21 cellular contexts compared by ENCODE assay signal in the genomic region with DNA sequence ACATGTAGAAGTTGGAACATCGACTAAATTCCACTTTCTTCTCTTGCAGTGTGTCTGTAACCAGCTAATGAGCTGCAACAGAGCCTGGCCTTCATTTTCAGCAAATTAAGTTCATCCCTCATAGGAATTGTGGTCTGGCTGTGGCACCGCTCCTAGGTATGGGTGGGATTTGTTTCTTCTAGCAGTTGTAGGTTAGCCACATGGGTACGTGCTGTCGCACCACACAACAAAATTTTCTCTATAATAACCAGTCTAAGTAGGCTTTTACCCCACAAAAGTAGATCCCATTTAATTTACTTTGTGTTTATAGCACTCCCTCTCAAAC. TPM values are rescaled to one million over a fixed set of nuclear protein-coding genes. Genes with fewer than 3 reads are reported as not detected.
DNase-seq lines count a peak whose midpoint lies in the region; ATAC-seq and TF ChIP-seq lines count a peak whose summit lies in the region.
"Had no signal": no experiment of that assay in that cellular context is flagged by ENCODE, and none has a peak within 500 bp of the region (broad histone marks: within the 10 kb centered on the region; RNA-seq: fewer than 3 reads in every experiment).

No MANE protein-coding gene starts in this region.

- H3K9me3 ChIP-seq in IMR-90 (ENCODE audit: control insufficient read depth, insufficient read depth, low read length), result no peaks in the 10 kb centered on the region
- H3K9me3 ChIP-seq in muscle layer of colon (ENCODE audit: low read length), result no peaks in the 10 kb centered on the region
- H3K9me3 ChIP-seq in stomach smooth muscle (ENCODE audit: control insufficient read depth in 2 of 2, low read length in 2 of 2), result no peaks in the 10 kb centered on the region
- H3K9me3 ChIP-seq in adrenal gland (replicated peaks in 1 of 3), result no peaks in the 10 kb centered on the region

- H3K27me3 ChIP-seq in IMR-90 (ENCODE audit: control insufficient read depth, insufficient read depth, low read length) (peaks cover 2% of the 10 kb centered on the region), muscle layer of colon (ENCODE audit: control insufficient read depth in 1 of 2, insufficient read depth in 2 of 2, low read length in 2 of 2) (no peaks in the 10 kb centered on the region), stomach smooth muscle (ENCODE audit: control insufficient read depth in 1 of 2, insufficient read depth in 2 of 2, low read length in 2 of 2) (no peaks in the 10 kb centered on the region), adrenal gland (no peaks in the 10 kb centered on the region)
- H3K27me3 ChIP-seq: cardiac muscle cell had no signal

- H2AK5ac ChIP-seq in IMR-90 (ENCODE audit: low read depth, low read length), result no peak overlapping the region

- no peaks in the 10 kb centered on the region for H3K79me1 ChIP-seq in IMR-90 (ENCODE audit: low read depth in 1 of 2, low read length in 2 of 2)

- peak overlapping the region; percentile 76 for H2AFZ ChIP-seq in IMR-90 (replicated peaks; ENCODE audit: low read length, poor library complexity)

- H3K9ac ChIP-seq in IMR-90 (ENCODE audit: low read depth, low read length) (peak overlapping the region; percentile 52), muscle layer of colon (ENCODE audit: low read length) (no peak overlapping the region), stomach smooth muscle (ENCODE audit: low read length in 2 of 2) (peak overlapping the region in 1 of 2 donors; percentile 36)

- H4K5ac ChIP-seq in IMR-90 (ENCODE audit: low read depth, low read length), result peak overlapping the region; percentile 87

- peak overlapping the region; percentile 12 to 95; a peak in 3 of 4 replicates for H4K8ac ChIP-seq in IMR-90 (ENCODE audit: low read depth in 2 of 2, low read length in 2 of 2)

- TF ChIP-seq RAD21 in IMR-90 (IDR thresholded peaks at IDR 0.05; ENCODE audit: low read length), result no peak

- peak overlapping the region; percentile 15; the same call in 1 of the 2 replicates for H3K4me3 ChIP-seq in IMR-90 (ENCODE audit: insufficient read depth, low read depth, low read length)
- no peak overlapping the region for H3K4me3 ChIP-seq in coronary artery
- no peak overlapping the region for H3K4me3 ChIP-seq in muscle layer of colon (ENCODE audit: low read depth in 1 of 2, low read length in 2 of 2)
- peak overlapping the region in 1 of 2 donors; percentile 52 for H3K4me3 ChIP-seq in stomach smooth muscle (ENCODE audit: low read length in 2 of 2)
- no peak overlapping the region for H3K4me3 ChIP-seq in adrenal gland
- H3K4me3 ChIP-seq: cardiac muscle cell had no signal

- ATAC-seq in IMR-90 (ENCODE audit: low read depth), result no peak
- ATAC-seq in GM19463 (IDR thresholded peaks at IDR 0.05; ENCODE audit: unreplicated experiment), result no peak
- no peak for ATAC-seq in GM21360 (IDR thresholded peaks at IDR 0.05; ENCODE audit: unreplicated experiment)
- ATAC-seq: activated CD8-positive, alpha-beta T cell treated with anti-CD3 and anti-CD28 coated beads, Interleukin-2, amount 10 ng/mL, durations not matched to agents 7 days and 5 days; activated naive CD4-positive, alpha-beta T cell treated with anti-CD3 and anti-CD28 coated beads, Interleukin-2, amount 50 U/mL, for 72 hours; activated T-cell treated with anti-CD3 and anti-CD28 coated beads, Interleukin-2, amount 50 U/mL, for 4 hours; stimulated activated naive CD8-positive, alpha-beta T cell treated with anti-CD3 and anti-CD28 coated beads, Interleukin-15, amount 100 ng/mL, for 72 hours; WTC11 had no signal

- POLR2A ChIA-PET in IMR-90 (lab: Charles Lee; ENCODE audit: unreplicated experiment), result interaction anchor here (0.6 kb wide), 2 partner anchors 15 to 212 kb away, joined by 3 read pairs; no protein-coding TSS in a partner anchor

- H2AK9ac ChIP-seq in IMR-90 (replicated peaks; ENCODE audit: low read depth, low read length, poor library complexity), result peak overlapping the region; percentile 80

- H3K4ac ChIP-seq in IMR-90 (ENCODE audit: low read depth, low read length), result peak overlapping the region; percentile 94

- H3K4me1 ChIP-seq in IMR-90 (ENCODE audit: control insufficient read depth, insufficient read depth, low read length), result peaks cover 17% of the 10 kb centered on the region
- peaks cover 19% of the 10 kb centered on the region for H3K4me1 ChIP-seq in muscle layer of colon (ENCODE audit: insufficient read depth, low read length)
- H3K4me1 ChIP-seq in stomach smooth muscle (ENCODE audit: control insufficient read depth, insufficient read depth, low read length), result peaks cover 3% of the 10 kb centered on the region
- no peaks in the 10 kb centered on the region for H3K4me1 ChIP-seq in adrenal gland (replicated peaks in 1 of 2)

- peak overlapping the region; percentile 83 for H3K18ac ChIP-seq in IMR-90 (ENCODE audit: low read depth, low read length)

- H2BK120ac ChIP-seq in IMR-90 (ENCODE audit: low read depth, low read length), result peak overlapping the region; percentile 97

- WGBS in IMR-90 (ENCODE audit: extremely low coverage in 2 of 2, insufficient read length in 1 of 2), 2 experiments, result no CpG with 5 or more reads among the region's 4 CpGs
- WGBS in adrenal gland, 4 donors, result 71 to 84% (median 79%) methylated on average over 4 of the region's 4 CpGs

- no peak for TF ChIP-seq CTCF in IMR-90 (conservative IDR thresholded peaks at IDR 0.05; ENCODE audit: low read depth, low read length)
- no peak for TF ChIP-seq CTCF in coronary artery (IDR thresholded peaks at IDR 0.05)
- TF ChIP-seq CTCF in adrenal gland (IDR thresholded peaks at IDR 0.05), result no peak

- CTCF ChIA-PET in IMR-90 (lab: Yijun Ruan, JAX), result interaction anchor here (0.7 kb wide), 1 partner anchor 858 kb away, joined by 3 read pairs; no protein-coding TSS in a partner anchor

- peak overlapping the region; percentile 91 for H2BK5ac ChIP-seq in IMR-90 (ENCODE audit: low read depth, low read length, poor library complexity, severe bottlenecking)

- H3K9me1 ChIP-seq in IMR-90 (ENCODE audit: insufficient read depth, low read length), result peaks cover 8% of the 10 kb centered on the region

- peak overlapping the region; percentile 82 for H4K91ac ChIP-seq in IMR-90 (ENCODE audit: insufficient read depth, low read depth, low read length)

- H3K36me3 ChIP-seq in IMR-90 (ENCODE audit: control insufficient read depth, insufficient read depth, low read length) (no peaks in the 10 kb centered on the region), muscle layer of colon (ENCODE audit: insufficient read depth, low read length) (no peaks in the 10 kb centered on the region), stomach smooth muscle (ENCODE audit: control insufficient read depth in 2 of 2, insufficient read depth in 2 of 2, low read length in 2 of 2) (no peaks in the 10 kb centered on the region), adrenal gland (replicated peaks in 1 of 2) (no peaks in the 10 kb centered on the region)
- H3K36me3 ChIP-seq: cardiac muscle cell had no signal

- no peak for DNase-seq in IMR-90
- DNase-seq in coronary artery (ENCODE audit: low spot score), result no peak
- DNase-seq in HT-29 (ENCODE audit: low spot score), result no peak
- no peak for DNase-seq in adrenal gland
- DNase-seq: activated CD8-positive, alpha-beta T cell treated with anti-CD3 and anti-CD28 coated beads, Interleukin-2, amount 10 ng/mL, durations not matched to agents 7 days and 5 days; activated T-cell treated with anti-CD3 and anti-CD28 coated beads, Interleukin-2, amount 50 U/mL, for 4 hours; CD8-positive, alpha-beta memory T cell; effector CD8-positive, alpha-beta T cell; NCI-H2029 treated with DMSO at 0.1 percent for 48 hours; NCI-H510A treated with DMSO at 0.1 percent for 48 hours; Right ventricle myocardium superior; stimulated activated CD4-positive, alpha-beta T cell treated with anti-CD3 and anti-CD28 coated beads, Interleukin-1b, Interleukin-23, amount 100 ng/mL, for 48 hours; stimulated activated naive CD8-positive, alpha-beta T cell treated with anti-CD3 and anti-CD28 coated beads, Interleukin-15, amount 100 ng/mL, for 72 hours; T-helper 2 cell had no signal

- dilution Hi-C loops in IMR-90 (cut with HindIII; ENCODE audit: low sequenced_read_pairs, unreplicated experiment), result no loop called here

- peak overlapping the region; percentile 82 for H3K27ac ChIP-seq in IMR-90 (ENCODE audit: insufficient read depth, low read length)
- H3K27ac ChIP-seq in coronary artery, result peak overlapping the region; percentile 77 to 88
- peak overlapping the region; percentile 18 for H3K27ac ChIP-seq in muscle layer of colon (ENCODE audit: low read depth, low read length)
- peak overlapping the region; percentile 78 for H3K27ac ChIP-seq in stomach smooth muscle (ENCODE audit: low read length)
- H3K27ac ChIP-seq in adrenal gland, result no peak overlapping the region
- H3K27ac ChIP-seq: cardiac muscle cell had no signal

- peak overlapping the region; percentile 88 for H3K4me2 ChIP-seq in IMR-90 (ENCODE audit: low read depth, low read length)

- H2BK15ac ChIP-seq in IMR-90 (ENCODE audit: low read depth, low read length), result peak overlapping the region; percentile 71; the same call in 1 of the 3 replicates

- H4K20me1 ChIP-seq in IMR-90 (ENCODE audit: insufficient read depth, low read length), result no peaks in the 10 kb centered on the region

- H3K23ac ChIP-seq in IMR-90 (ENCODE audit: low read depth, low read length), result peak overlapping the region; percentile 95

- BruUV-seq in IMR-90 (replicated peaks; lab: Mats Ljungman, UMichigan), result no TSS peak

- no peak for TF ChIP-seq POLR2A in IMR-90 (IDR thresholded peaks at IDR 0.05; ENCODE audit: low read depth, low read length)
- TF ChIP-seq POLR2A in adrenal gland (IDR thresholded peaks at IDR 0.05), result no peak

- intact Hi-C loops in IMR-90 (cut with micrococcal nuclease) (loop anchor here (1.0 to 10.0 kb wide), 3 partner anchors 60 to 216 kb away; partner anchors contain the start of gene MEF2C), adrenal gland (cut with DNase I) (no loop called here)

- peak overlapping the region; percentile 97 for H2BK20ac ChIP-seq in IMR-90 (ENCODE audit: low read depth, low read length)

- in situ Hi-C loops in IMR-90 (cut with MboI; ENCODE audit: low sequenced_read_pairs), result loop anchor here (10.0 kb wide), 1 partner anchor 58 kb away; the partner anchor contains the start of gene MEF2C

- peak overlapping the region; percentile 78 for H3K56ac ChIP-seq in IMR-90 (ENCODE audit: extremely low read depth, insufficient read depth, low read length)

- H3K14ac ChIP-seq in IMR-90 (replicated peaks; ENCODE audit: low read depth, low read length), result peak overlapping the region; percentile 94

TF ChIP-seq in IMR-90, 13 proteins besides CTCF, POLR2A, EP300 and RAD21:
- no peak for TF ChIP-seq CEBPB (IDR thresholded peaks at IDR 0.05; ENCODE audit: low read depth, low read length)
- TF ChIP-seq CHD1 (IDR thresholded peaks at IDR 0.05; ENCODE audit: low read depth, low read length), result no peak
TF ChIP-seq in IMR-90: peak in this region for 0.

RNA-seq across cellular contexts. Expression of gene MEF2C, which starts 59.9 kb away (rescaled TPM):
- 6.8 and 9.4 TPM in 2 replicates for total RNA-seq in IMR-90 (2012; rRNA removed)
- 1.4 and 1.5 TPM in 2 replicates for polyA plus RNA-seq in IMR-90 (2012; rRNA removed)
- polyA plus RNA-seq in IMR-90 (2012; cell fraction: cytosol; rRNA removed), result 0.88 and 0.95 TPM in 2 replicates
- 0.86 and 1.2 TPM in 2 replicates for polyA plus RNA-seq in IMR-90 (2012; cell fraction: nucleus; rRNA removed; ENCODE audit: low replicate concordance)
- 0.08 and 0.46 TPM in 2 replicates for total RNA-seq in HT-29 (2014; rRNA removed; shearing (Covaris generic))
- 100 to 1,000 TPM in 2 of 8 donors, 10 to 100 TPM in 6; 43.6 to 172 (median 79.4) TPM for total RNA-seq in adrenal gland
- 10 to 100 TPM; 26.8 to 63.7 (median 36.4) TPM for polyA plus RNA-seq in adrenal gland
- polyA plus RNA-seq: CD8-positive, alpha-beta memory T cell had no signal

Comparison
In these comparisons a context has a peak if more than half of its experiments do, and no peak if none do; other contexts are left out.
1. H3K27ac ChIP-seq: peak in IMR-90 (single experiment), coronary artery (2 of 2), muscle layer of colon (single experiment) and stomach smooth muscle (single experiment); none in adrenal gland (0 of 5).